Comparison of ENCODE assay signal across 9 cellular contexts in the genomic region with DNA sequence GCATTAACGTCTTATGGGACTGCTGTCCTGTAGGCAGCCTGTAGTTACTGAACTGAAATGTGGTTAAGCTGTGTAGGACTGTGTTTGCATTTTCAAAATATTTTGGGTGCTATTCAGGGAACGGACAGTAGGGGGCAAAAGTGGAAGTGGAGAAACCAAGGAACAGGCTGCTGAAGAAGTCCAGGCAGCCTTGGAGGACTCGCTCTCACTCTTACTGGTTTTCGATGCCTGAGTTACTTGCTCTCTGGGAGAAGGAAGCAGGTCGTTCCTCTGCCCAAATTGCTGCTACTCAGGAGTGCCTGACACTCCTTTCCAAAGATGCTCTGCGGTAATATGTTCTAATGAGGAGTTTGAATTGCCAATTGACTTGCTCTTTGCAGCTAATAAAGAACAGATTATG.
DNase-seq lines count a peak whose midpoint lies in the region; ATAC-seq and TF ChIP-seq lines count a peak whose summit lies in the region.
"Had no signal": no experiment of that assay in that cellular context is flagged by ENCODE, and none has a peak within 500 bp of the region (broad histone marks: within the 10 kb centered on the region; RNA-seq: fewer than 3 reads in every experiment).

No MANE protein-coding gene starts in this region.

- H3K36me3 ChIP-seq in MM.1S (replicated peaks; ENCODE audit: insufficient read depth, low read length) (no peaks in the 10 kb centered on the region), left lung (no peaks in the 10 kb centered on the region)
- H3K36me3 ChIP-seq: SJSA1 had no signal

- no peaks in the 10 kb centered on the region for H3K4me1 ChIP-seq in MM.1S (ENCODE audit: low read length)
- H3K4me1 ChIP-seq in left lung = no peaks in the 10 kb centered on the region
- H3K4me1 ChIP-seq: SJSA1 had no signal

- H3K9me3 ChIP-seq in MM.1S (replicated peaks; ENCODE audit: insufficient read depth, low read length) (no peaks in the 10 kb centered on the region), left lung (peaks cover 0 to 3% of the 10 kb centered on the region in 2 donors)
- H3K9me3 ChIP-seq: SJSA1 had no signal

- no peaks in the 10 kb centered on the region for H3K79me2 ChIP-seq in MM.1S (ENCODE audit: low read length)

- H3F3A ChIP-seq in MM.1S (ENCODE audit: insufficient read depth, low read length) = no peaks in the 10 kb centered on the region

- DNase-seq in GM10248 (ENCODE audit: extremely low spot score) (no peak), MM.1S (no peak), astrocyte of the cerebellum (ENCODE audit: low read depth) (no peak), left lung (no peak)
- DNase-seq in stimulated activated CD4-positive, alpha-beta T cell treated with anti-CD3 and anti-CD28 coated beads, Interleukin-2, amount 100 ng/mL, for 24 hours = no peak

- H3K4me2 ChIP-seq in MM.1S (ENCODE audit: low read depth, low read length) = no peak overlapping the region

- ATAC-seq in left lung = peak; percentile 68
- ATAC-seq in HG02763 (IDR thresholded peaks at IDR 0.05; ENCODE audit: unreplicated experiment) = no peak
- ATAC-seq in GM18873 (IDR thresholded peaks at IDR 0.05; ENCODE audit: low FRiP score, unreplicated experiment) = no peak
- no peak for ATAC-seq in GM19328 (IDR thresholded peaks at IDR 0.05; ENCODE audit: unreplicated experiment)

- H4K20me1 ChIP-seq in MM.1S (ENCODE audit: insufficient read depth, low read length) = no peaks in the 10 kb centered on the region

- in situ Hi-C loops in astrocyte of the cerebellum (cut with HindIII; ENCODE audit: low sequenced_read_pairs) = no loop called here

- no peaks in the 10 kb centered on the region for H3K9me2 ChIP-seq in MM.1S (replicated peaks; ENCODE audit: insufficient read depth, low read length)

- no peaks in the 10 kb centered on the region for H3K27me3 ChIP-seq in MM.1S (replicated peaks; ENCODE audit: insufficient read depth, low read length)
- H3K27me3 ChIP-seq in left lung = no peaks in the 10 kb centered on the region
- H3K27me3 ChIP-seq: SJSA1 had no signal

- CTCF ChIA-PET in GM10248 (lab: Yijun Ruan, JAX) = no interaction called here

- POLR2A ChIA-PET in GM10248 (lab: Yijun Ruan, JAX) = no interaction called here

- no peak overlapping the region for H3K9ac ChIP-seq in MM.1S (ENCODE audit: low read length)

- no peak overlapping the region for H3K27ac ChIP-seq in MM.1S (ENCODE audit: low read length)
- H3K27ac ChIP-seq in left lung = no peak overlapping the region
- H3K27ac ChIP-seq: SJSA1 had no signal

- TF ChIP-seq CTCF in GM10248 (IDR thresholded peaks at IDR 0.05; ENCODE audit: control extremely low read depth, extremely low read depth, low read depth, missing control alignments) = peak; percentile 25
- TF ChIP-seq CTCF in MM.1S (IDR thresholded peaks at IDR 0.05; ENCODE audit: low read length) = peak; percentile 50
- TF ChIP-seq CTCF in astrocyte of the cerebellum (IDR thresholded peaks at IDR 0.05; ENCODE audit: low read depth, low read length, missing control alignments) = peak; percentile 39
- peak in 1 of 2 donors; percentile 30 for TF ChIP-seq CTCF in left lung (IDR thresholded peaks at IDR 0.05)

- H2AFZ ChIP-seq in MM.1S (ENCODE audit: low read length) = no peak overlapping the region

- intact Hi-C loops in left lung (cut with DNase I) = no loop called here

- no peak overlapping the region for H3K4me3 ChIP-seq in MM.1S (ENCODE audit: low read length)
- no peak overlapping the region for H3K4me3 ChIP-seq in astrocyte of the cerebellum (ENCODE audit: low read depth, low read length)
- no peak overlapping the region for H3K4me3 ChIP-seq in left lung
- H3K4me3 ChIP-seq: SJSA1 had no signal
